Comparison of ENCODE assay signal across 35 cellular contexts in the genomic region with DNA sequence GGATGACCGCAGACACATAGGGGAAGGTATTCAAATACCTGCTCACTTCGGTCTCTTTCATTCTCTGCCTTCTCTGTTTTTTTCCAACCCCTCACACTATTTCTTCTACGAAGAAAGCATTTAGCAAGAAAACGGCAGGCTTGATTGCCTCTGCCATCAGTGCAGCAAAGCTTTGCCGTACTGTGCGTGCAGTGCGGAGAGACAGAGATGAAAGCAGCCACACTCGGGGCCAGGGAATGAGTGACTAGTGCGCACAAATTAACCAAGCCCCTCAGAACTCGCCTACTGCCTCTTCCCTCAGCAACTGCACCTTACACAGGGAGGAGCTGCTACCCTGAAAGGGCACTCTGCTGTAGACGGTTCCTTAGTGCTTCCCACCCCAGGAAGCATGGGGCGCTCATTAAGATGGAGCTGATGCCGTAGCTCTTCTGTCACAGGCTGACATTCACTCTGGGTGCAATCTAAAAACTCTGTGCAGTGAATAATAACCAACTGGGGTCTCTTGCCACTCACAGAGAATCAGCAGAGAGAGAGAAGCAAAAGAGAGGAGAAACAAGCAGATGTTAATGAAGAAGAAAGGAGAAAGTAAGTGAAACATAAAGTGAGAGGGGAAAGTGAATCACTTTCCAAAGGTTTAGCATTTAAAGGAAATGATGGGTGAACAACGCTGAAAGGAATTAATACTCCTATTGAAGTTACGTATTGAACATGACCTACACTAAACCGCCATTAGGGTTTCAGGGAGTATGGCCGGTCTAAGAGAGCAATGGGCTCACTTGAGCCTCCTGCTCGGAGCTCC.
"Had no signal": no experiment of that assay in that cellular context is flagged by ENCODE, and none has a peak within 500 bp of the region (broad histone marks: within the 10 kb centered on the region; RNA-seq: fewer than 3 reads in every experiment).

No MANE protein-coding gene starts in this region.

- H3K36me3 ChIP-seq: MG63 had no signal

- H3K27me3 ChIP-seq: MG63 had no signal

- H3K4me3 ChIP-seq: MG63 had no signal

- H3K9me3 ChIP-seq: MG63 had no signal

- DNase-seq: Karpas-422, Kasumi-1, MG63, MM.1S, MV-4-11, NCI-H1048, NCI-H1092, NCI-H1092 treated with DMSO at 0.1 percent for 48 hours, NCI-H1105, NCI-H1105 treated with DMSO at 0.1 percent for 48 hours, NCI-H1417, NCI-H1417 treated with DMSO at 0.1 percent for 48 hours, NCI-H1436, NCI-H1436 treated with DMSO at 0.1 percent for 48 hours, NCI-H146, NCI-H1694, NCI-H1694 treated with DMSO at 0.1 percent for 48 hours, NCI-H187, NCI-H187 treated with DMSO at 0.1 percent for 48 hours, NCI-H1930, NCI-H2029, NCI-H2081, NCI-H2081 treated with DMSO at 0.1 percent for 48 hours, NCI-H2107, NCI-H2171, NCI-H2171 treated with DMSO at 0.1 percent for 48 hours, NCI-H2227 treated with DMSO at 0.1 percent for 48 hours, NCI-H226, NCI-H345, NCI-H446, NCI-H446 treated with DMSO at 0.1 percent for 48 hours, NCI-H510A, NCI-H510A treated with DMSO at 0.1 percent for 48 hours, NCI-H524, NCI-H524 treated with DMSO at 0.1 percent for 48 hours had no signal
